Comparison of ENCODE assay signal across 41 cellular contexts in the genomic region with DNA sequence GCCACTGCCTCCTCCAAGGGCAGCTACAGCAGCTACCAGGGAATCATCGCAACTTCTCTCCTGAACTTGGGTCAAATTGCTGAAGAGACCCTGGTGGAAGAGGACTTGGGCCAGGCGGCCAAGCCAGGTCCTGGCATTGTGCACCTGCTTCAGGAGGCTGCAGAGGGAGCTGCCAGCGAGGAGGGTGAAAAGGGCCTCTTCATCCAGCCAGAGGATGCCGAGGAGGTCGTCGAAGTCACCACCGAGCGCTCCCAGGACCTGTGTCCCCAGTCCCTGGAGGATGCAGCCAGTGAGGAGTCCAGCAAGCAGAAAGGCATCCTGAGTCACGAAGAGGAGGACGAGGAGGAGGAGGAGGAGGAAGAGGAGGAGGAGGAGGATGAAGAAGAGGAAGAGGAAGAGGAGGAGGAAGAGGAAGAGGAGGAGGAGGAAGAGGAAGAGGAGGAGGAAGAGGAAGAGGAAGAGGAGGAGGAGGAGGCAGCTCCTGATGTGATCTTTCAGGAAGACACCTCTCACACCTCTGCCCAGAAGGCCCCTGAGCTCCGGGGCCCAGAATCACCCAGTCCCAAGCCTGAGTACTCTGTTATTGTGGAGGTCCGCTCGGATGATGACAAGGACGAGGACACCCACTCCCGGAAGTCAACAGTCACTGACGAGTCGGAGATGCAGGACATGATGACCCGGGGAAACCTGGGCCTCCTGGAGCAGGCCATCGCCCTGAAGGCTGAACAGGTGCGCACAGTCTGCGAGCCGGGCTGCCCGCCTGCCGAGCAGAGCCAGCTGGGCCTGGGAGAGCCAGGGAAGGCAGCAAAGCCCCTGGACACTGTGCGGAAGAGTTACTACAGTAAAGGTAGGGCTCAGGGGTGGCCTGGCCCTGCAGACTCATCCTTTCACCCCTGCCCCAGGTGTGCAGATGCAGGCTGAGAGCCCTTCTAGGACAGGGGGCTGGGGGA. TPM values are rescaled to one million over a fixed set of nuclear protein-coding genes. Genes with fewer than 3 reads are reported as not detected.
"Had no signal": no experiment of that assay in that cellular context is flagged by ENCODE, and none has a peak within 500 bp of the region (broad histone marks: within the 10 kb centered on the region; RNA-seq: fewer than 3 reads in every experiment).

No MANE protein-coding gene starts in this region.

- H3K4me1 Mint-ChIP-seq: activated B cell treated with CpG ODN at 0.5 μM for 24 hours; activated CD4-positive, alpha-beta memory T cell treated with anti-CD3 and anti-CD28 coated beads, Interleukin-2, amount 10 ng/mL, durations not matched to agents 7 days and 5 days; activated CD8-positive, alpha-beta memory T cell treated with anti-CD3 and anti-CD28 coated beads, Interleukin-2, amount 10 ng/mL, durations not matched to agents 7 days and 5 days; activated naive CD4-positive, alpha-beta T cell treated with anti-CD3 and anti-CD28 coated beads, Interleukin-2, amount 10 ng/mL, durations not matched to agents 7 days and 5 days; activated naive CD8-positive, alpha-beta T cell treated with anti-CD3 and anti-CD28 coated beads, Interleukin-2, amount 50 U/mL, for 24 hours had no signal

- H3K4me1 ChIP-seq: SJSA1 had no signal

- H3K4me2 ChIP-seq: SK-N-SH had no signal

- DNase-seq: activated B cell treated with CpG ODN at 0.5 μM for 24 hours; activated CD4-positive, alpha-beta memory T cell treated with anti-CD3 and anti-CD28 coated beads, Interleukin-2, amount 10 ng/mL, durations not matched to agents 7 days and 5 days; activated CD4-positive, alpha-beta T cell treated with anti-CD3 and anti-CD28 coated beads for 1 hour; activated CD4-positive, alpha-beta T cell treated with anti-CD3 and anti-CD28 coated beads for 48 hours; activated CD8-positive, alpha-beta memory T cell treated with anti-CD3 and anti-CD28 coated beads for 24 hours; activated CD8-positive, alpha-beta memory T cell treated with anti-CD3 and anti-CD28 coated beads, Interleukin-2, amount 10 ng/mL, durations not matched to agents 7 days and 5 days; activated CD8-positive, alpha-beta memory T cell treated with anti-CD3 and anti-CD28 coated beads, Interleukin-2, amount 50 U/mL, for 48 hours; activated effector memory CD4-positive, alpha-beta T cell treated with Interleukin-2 at 50 U/mL for 16 hours; activated naive CD4-positive, alpha-beta T cell treated with anti-CD3 and anti-CD28 coated beads, Interleukin-2, amount 10 ng/mL, durations not matched to agents 7 days and 5 days; activated naive CD8-positive, alpha-beta T cell treated with anti-CD3 and anti-CD28 coated beads, Interleukin-2, amount 50 U/mL, for 24 hours; activated T-cell treated with anti-CD3 and anti-CD28 coated beads, Interleukin-2, amount 50 U/mL, for 48 hours; anterior cingulate cortex; caudate nucleus; cerebellar nuclear complex; Kasumi-1; MG63; NCI-H1048; NCI-H1105 treated with DMSO at 0.1 percent for 48 hours; NCI-H1436; NCI-H1694; NCI-H1930; NCI-H2081 treated with DMSO at 0.1 percent for 48 hours; NCI-H226; NCI-H446 treated with DMSO at 0.1 percent for 48 hours; NCI-H524; NCI-H69; NCI-H82; PC-3; Peyer's patch; RPMI8226; SHP77 treated with DMSO at 0.1 percent for 48 hours; SK-N-SH; SW 1271; T-helper 1 cell; T-helper 2 cell; T-helper 9 cell had no signal

- ATAC-seq: activated CD8-positive, alpha-beta memory T cell treated with anti-CD3 and anti-CD28 coated beads, Interleukin-2, amount 10 ng/mL, durations not matched to agents 7 days and 5 days; activated naive CD8-positive, alpha-beta T cell treated with anti-CD3 and anti-CD28 coated beads, Interleukin-2, amount 50 U/mL, for 24 hours; PC-3 had no signal

- H3K27me3 ChIP-seq: MG63, Peyer's patch had no signal

- H3K36me3 Mint-ChIP-seq: activated CD8-positive, alpha-beta memory T cell treated with anti-CD3 and anti-CD28 coated beads, Interleukin-2, amount 10 ng/mL, durations not matched to agents 7 days and 5 days; activated naive CD4-positive, alpha-beta T cell treated with anti-CD3 and anti-CD28 coated beads, Interleukin-2, amount 10 ng/mL, durations not matched to agents 7 days and 5 days; activated naive CD8-positive, alpha-beta T cell had no signal

- H3K4me3 ChIP-seq: MG63, Peyer's patch, SJSA1 had no signal

- H3K9me2 ChIP-seq: SK-N-SH had no signal

- H3K4me3 Mint-ChIP-seq: activated B cell treated with CpG ODN at 0.5 μM for 24 hours; activated CD4-positive, alpha-beta memory T cell treated with anti-CD3 and anti-CD28 coated beads, Interleukin-2, amount 10 ng/mL, durations not matched to agents 7 days and 5 days; activated CD8-positive, alpha-beta memory T cell treated with anti-CD3 and anti-CD28 coated beads, Interleukin-2, amount 10 ng/mL, durations not matched to agents 7 days and 5 days; activated naive CD4-positive, alpha-beta T cell treated with anti-CD3 and anti-CD28 coated beads, Interleukin-2, amount 10 ng/mL, durations not matched to agents 7 days and 5 days; activated naive CD8-positive, alpha-beta T cell; activated naive CD8-positive, alpha-beta T cell treated with anti-CD3 and anti-CD28 coated beads, Interleukin-2, amount 50 U/mL, for 24 hours; brain had no signal

- H3K9ac ChIP-seq: SK-N-SH had no signal

- H3K27ac ChIP-seq: Peyer's patch, SJSA1, VCaP had no signal

- H3K9me3 ChIP-seq: MG63, Peyer's patch, SJSA1, SK-N-SH had no signal

- H3K36me3 ChIP-seq: MG63, Peyer's patch, SJSA1 had no signal

- H3K27me3 Mint-ChIP-seq: activated CD4-positive, alpha-beta memory T cell treated with anti-CD3 and anti-CD28 coated beads, Interleukin-2, amount 10 ng/mL, durations not matched to agents 7 days and 5 days; activated CD8-positive, alpha-beta memory T cell treated with anti-CD3 and anti-CD28 coated beads, Interleukin-2, amount 10 ng/mL, durations not matched to agents 7 days and 5 days; activated naive CD8-positive, alpha-beta T cell; activated naive CD8-positive, alpha-beta T cell treated with anti-CD3 and anti-CD28 coated beads, Interleukin-2, amount 50 U/mL, for 24 hours had no signal

- H3K9me3 Mint-ChIP-seq: activated B cell treated with CpG ODN at 0.5 μM for 24 hours; activated CD4-positive, alpha-beta memory T cell treated with anti-CD3 and anti-CD28 coated beads, Interleukin-2, amount 10 ng/mL, durations not matched to agents 7 days and 5 days; activated naive CD4-positive, alpha-beta T cell treated with anti-CD3 and anti-CD28 coated beads, Interleukin-2, amount 10 ng/mL, durations not matched to agents 7 days and 5 days; activated naive CD8-positive, alpha-beta T cell treated with anti-CD3 and anti-CD28 coated beads, Interleukin-2, amount 50 U/mL, for 24 hours had no signal

- FAIRE-seq: bronchial epithelial cell had no signal

- H3K27ac Mint-ChIP-seq: activated B cell treated with CpG ODN at 0.5 μM for 24 hours; activated CD4-positive, alpha-beta memory T cell treated with anti-CD3 and anti-CD28 coated beads, Interleukin-2, amount 10 ng/mL, durations not matched to agents 7 days and 5 days; activated CD8-positive, alpha-beta memory T cell treated with anti-CD3 and anti-CD28 coated beads, Interleukin-2, amount 10 ng/mL, durations not matched to agents 7 days and 5 days; activated naive CD4-positive, alpha-beta T cell treated with anti-CD3 and anti-CD28 coated beads, Interleukin-2, amount 10 ng/mL, durations not matched to agents 7 days and 5 days; activated naive CD8-positive, alpha-beta T cell; activated naive CD8-positive, alpha-beta T cell treated with anti-CD3 and anti-CD28 coated beads, Interleukin-2, amount 50 U/mL, for 24 hours had no signal

RNA-seq across cellular contexts. Expression of gene MYT1, which starts 43.7 kb away (rescaled TPM):
- total RNA-seq: activated CD4-positive, alpha-beta memory T cell treated with anti-CD3 and anti-CD28 coated beads, Interleukin-2, amount 10 ng/mL, durations not matched to agents 7 days and 5 days; activated CD8-positive, alpha-beta memory T cell treated with anti-CD3 and anti-CD28 coated beads, Interleukin-2, amount 10 ng/mL, durations not matched to agents 7 days and 5 days; bronchial epithelial cell; SJSA1 had no signal
